In the genomic region with DNA sequence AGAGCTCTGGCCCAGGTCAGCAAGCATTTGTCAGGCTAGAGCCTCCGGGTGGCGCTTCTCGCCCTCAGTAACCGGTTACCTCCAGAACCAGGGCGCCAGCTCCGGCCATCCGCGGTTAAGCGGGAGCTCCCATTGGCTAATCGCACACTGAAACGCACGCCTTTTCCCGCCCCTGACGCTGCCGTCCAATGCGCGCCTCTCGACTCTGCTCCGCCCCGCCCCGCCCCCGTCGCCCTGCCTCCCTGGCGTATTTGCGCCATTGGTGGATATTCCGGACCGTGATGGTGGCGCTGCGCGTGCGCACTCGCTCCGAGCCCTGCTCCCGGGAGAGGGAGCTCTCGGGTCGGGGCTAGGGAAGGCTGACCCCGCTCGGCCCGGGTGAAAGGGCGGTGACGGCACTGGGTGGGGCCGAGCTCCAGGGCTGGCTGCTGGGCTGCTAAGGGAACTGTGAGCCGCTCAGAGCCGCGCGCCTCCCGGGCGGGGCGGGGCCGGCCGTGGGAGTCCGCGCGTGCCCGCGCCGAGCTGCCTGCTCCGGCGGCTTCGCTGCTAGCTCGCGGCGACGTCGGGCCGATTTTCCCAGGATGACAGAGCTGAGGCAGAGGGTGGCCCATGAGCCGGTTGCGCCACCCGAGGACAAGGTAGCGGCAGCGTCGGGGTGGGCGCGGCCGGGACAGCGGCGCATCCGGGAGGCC, we compare ENCODE assay signal across 8 cellular contexts. TPM values are rescaled to one million over a fixed set of nuclear protein-coding genes. Genes with fewer than 3 reads are reported as not detected.
DNase-seq lines count a peak whose midpoint lies in the region; ATAC-seq and TF ChIP-seq lines count a peak whose summit lies in the region.

A gene (plus strand): TSS at position 497 of the 692 bp plus-strand sequence. CDS start 85 bp downstream, at position 582.

- H3K36me3 ChIP-seq in prostate gland (no peaks in the 10 kb centered on the region), urinary bladder (ENCODE audit: insufficient read depth) (no peaks in the 10 kb centered on the region)

- peak; percentile 60 for ATAC-seq in GM18499 (IDR thresholded peaks at IDR 0.05; ENCODE audit: insufficient read depth, unreplicated experiment)
- ATAC-seq in HG02943 (IDR thresholded peaks at IDR 0.05; ENCODE audit: low read depth, unreplicated experiment), result peak; percentile 90
- ATAC-seq in left ventricle myocardium superior, result peak; percentile 95

- WGBS in prostate gland, result 0% methylated on average over 22 of the region's 78 CpGs
- WGBS in urinary bladder, result under 1% methylated on average over 78 of the region's 78 CpGs

- peak; percentile 74 for TF ChIP-seq POLR2A in prostate gland (IDR thresholded peaks at IDR 0.05)

- DNase-seq in NCI-H187 (lab: John Stamatoyannopoulos, UW) (peak; percentile 99), T-helper 2 cell (peak; percentile 99 to 100 (median 100)), left ventricle myocardium superior (peak; percentile 100), prostate gland (ENCODE audit: low spot score) (peak; percentile 99)

- H3K4me3 ChIP-seq in prostate gland (peak within 1 kb of the TSS; percentile 86 to 97), urinary bladder (ENCODE audit: low read depth, low read length) (peak within 1 kb of the TSS; percentile 74)

- H3K27me3 ChIP-seq in prostate gland (replicated peaks; ENCODE audit: insufficient read depth), result no peaks in the 10 kb centered on the region

- peak; percentile 64 to 87 (median 72) for TF ChIP-seq CTCF in prostate gland (IDR thresholded peaks at IDR 0.05)

- intact Hi-C loops in left ventricle myocardium superior (cut with micrococcal nuclease), result loop anchor here (5.0 kb wide), 1 partner anchor 66 kb away; no protein-coding TSS in a partner anchor
- intact Hi-C loops in prostate gland (cut with DNase I), result loop anchor here (1.0 kb wide), 1 partner anchor 66 kb away; no protein-coding TSS in a partner anchor

- H3K4me1 ChIP-seq in prostate gland (replicated peaks) (no peaks in the 10 kb centered on the region), urinary bladder (ENCODE audit: insufficient read depth) (peaks cover 1% of the 10 kb centered on the region)

- peak within 1 kb of the TSS; percentile 94 for H3K27ac ChIP-seq in angular gyrus (ENCODE audit: low read depth, low read length)
- peak within 1 kb of the TSS; percentile 93 to 94 for H3K27ac ChIP-seq in prostate gland
- H3K27ac ChIP-seq in urinary bladder (ENCODE audit: low read depth), result peak within 1 kb of the TSS; percentile 93

- H3K9me3 ChIP-seq in prostate gland, result no peaks in the 10 kb centered on the region

RNA-seq across cellular contexts. Expression of the gene that starts here (rescaled TPM):
- total RNA-seq in left ventricle myocardium superior (68.9 TPM), prostate gland (10 to 100 TPM; 26.2 to 61.8 TPM), urinary bladder (36.9 TPM)
- polyA plus RNA-seq in urinary bladder, result 22.1 TPM

Comparison
In these comparisons a context has a peak if more than half of its experiments do, and no peak if none do; other contexts are left out.
1. Peak in every context shown above with its lines: DNase-seq, ATAC-seq, H3K4me3 ChIP-seq and H3K27ac ChIP-seq.